10 cellular contexts compared by ENCODE assay signal in the genomic region with DNA sequence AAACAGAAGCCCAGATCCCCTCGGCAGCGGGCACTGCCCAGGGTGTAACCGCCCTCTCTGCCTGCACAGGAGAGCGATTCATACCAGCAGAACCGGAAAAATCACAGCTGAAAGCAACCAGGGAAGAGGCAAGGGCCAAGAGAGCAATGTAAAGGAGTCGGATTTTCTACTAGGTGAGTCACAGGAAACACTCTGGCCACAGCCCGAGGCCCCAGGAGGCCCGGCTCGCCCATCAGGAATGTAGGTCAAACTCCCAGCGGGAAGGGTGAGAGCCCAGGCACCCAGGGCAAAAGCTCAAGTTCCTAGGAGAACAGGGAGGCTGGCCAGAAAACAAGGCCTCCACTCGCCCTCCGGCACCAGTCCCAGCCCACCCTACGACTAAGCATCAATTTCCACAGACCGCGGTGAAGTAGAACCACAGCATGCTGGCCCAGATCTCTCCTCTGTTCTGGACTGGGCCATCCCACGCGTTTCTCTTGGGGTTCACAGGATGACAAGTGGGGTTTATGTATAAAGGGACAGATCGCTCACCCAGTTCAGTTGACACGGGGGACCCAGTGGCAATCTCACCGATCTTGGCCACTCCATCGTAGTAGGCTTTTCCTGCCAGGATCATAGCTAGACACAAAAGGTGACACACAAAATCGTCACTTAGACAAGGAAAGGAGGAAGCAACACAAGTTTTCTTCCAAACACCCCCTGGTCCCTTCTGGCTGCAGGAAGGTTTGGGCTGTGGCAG. TPM values are rescaled to one million over a fixed set of nuclear protein-coding genes. Genes with fewer than 3 reads are reported as not detected.
DNase-seq lines count a peak whose midpoint lies in the region; ATAC-seq, FAIRE-seq and TF ChIP-seq lines count a peak whose summit lies in the region.
"Had no signal": no experiment of that assay in that cellular context is flagged by ENCODE, and none has a peak within 500 bp of the region (broad histone marks: within the 10 kb centered on the region; RNA-seq: fewer than 3 reads in every experiment).

No MANE protein-coding gene starts in this region.

- WGBS in heart right ventricle, 2 donors, result 77 to 82% methylated on average over 22 of the region's 22 CpGs

- peaks cover 0 to 5% (median 0%) of the 10 kb centered on the region in 11 donors for H3K9me3 ChIP-seq in heart right ventricle

- in situ Hi-C loops in astrocyte of the cerebellum (cut with HindIII; ENCODE audit: low sequenced_read_pairs), result no loop called here

- TF ChIP-seq CTCF in heart right ventricle (IDR thresholded peaks at IDR 0.05) (no peak), astrocyte of the cerebellum (IDR thresholded peaks at IDR 0.05; ENCODE audit: low read depth, low read length, missing control alignments) (no peak)

- FAIRE-seq in urothelium cell line (lab: Jason Lieb, UNC), result peak; percentile 91

- intact Hi-C loops in heart right ventricle (cut with DNase I), result no loop called here
- intact Hi-C loops in left ventricle myocardium superior (cut with micrococcal nuclease), result no loop called here

- ATAC-seq in heart right ventricle, result peak in 7 of 8 donors; percentile 34 to 79 (median 59)
- no peak for ATAC-seq in left ventricle myocardium superior
- ATAC-seq in GM19455 (IDR thresholded peaks at IDR 0.05; ENCODE audit: unreplicated experiment), result no peak
- ATAC-seq in GM18873 (IDR thresholded peaks at IDR 0.05; ENCODE audit: low FRiP score, unreplicated experiment), result no peak
- ATAC-seq in GM18519 (IDR thresholded peaks at IDR 0.05; ENCODE audit: low FRiP score, unreplicated experiment), result no peak

- no peaks in the 10 kb centered on the region for H3K36me3 ChIP-seq in heart right ventricle

- H3K4me3 ChIP-seq in heart right ventricle, result no peak overlapping the region
- H3K4me3 ChIP-seq in astrocyte of the cerebellum (ENCODE audit: low read depth, low read length), result no peak overlapping the region

- no peaks in the 10 kb centered on the region for H3K27me3 ChIP-seq in heart right ventricle

- H3K4me1 ChIP-seq in heart right ventricle, result peaks cover 0 to 12% (median 0%) of the 10 kb centered on the region in 9 donors

- H3K27ac ChIP-seq in heart right ventricle, result peak overlapping the region in 7 of 10 donors; percentile 2 to 52 (median 25)

- no peak for DNase-seq in heart right ventricle
- DNase-seq in left ventricle myocardium superior, result no peak
- peak; percentile 64 for DNase-seq in astrocyte of the cerebellum (ENCODE audit: low read depth)
- peak; percentile 86 for DNase-seq in kidney glomerular epithelial cell (lab: John Stamatoyannopoulos, UW)
- peak; percentile 95 for DNase-seq in urothelium cell line (ENCODE audit: low spot score)
- DNase-seq: C1 segment of cervical spinal cord, NCI-H1092 treated with DMSO at 0.1 percent for 48 hours had no signal

RNA-seq across cellular contexts. Expression of gene BAIAP2L1, which starts 46.2 kb away (rescaled TPM):
- total RNA-seq in heart right ventricle, result 1 to 10 TPM in 6 of 10 donors, under 1 TPM in 4; 0.53 to 5.2 (median 1.4) TPM
- 1 to 10 TPM; 2.2 to 5.8 TPM for polyA plus RNA-seq in heart right ventricle
- total RNA-seq in left ventricle myocardium superior, result 2.0 TPM

Comparison
In these comparisons a context has a peak if more than half of its experiments do, and no peak if none do; other contexts are left out.
1. ATAC-seq: peak in heart right ventricle (7 of 8); none in left ventricle myocardium superior (single experiment), GM19455 (single experiment), GM18873 (single experiment) and GM18519 (single experiment).
2. DNase-seq: peak in astrocyte of the cerebellum (single experiment), kidney glomerular epithelial cell (single experiment) and urothelium cell line (single experiment); none in heart right ventricle (0 of 2) and left ventricle myocardium superior (single experiment).